1 cellular context compared by ENCODE assay signal in the genomic region with DNA sequence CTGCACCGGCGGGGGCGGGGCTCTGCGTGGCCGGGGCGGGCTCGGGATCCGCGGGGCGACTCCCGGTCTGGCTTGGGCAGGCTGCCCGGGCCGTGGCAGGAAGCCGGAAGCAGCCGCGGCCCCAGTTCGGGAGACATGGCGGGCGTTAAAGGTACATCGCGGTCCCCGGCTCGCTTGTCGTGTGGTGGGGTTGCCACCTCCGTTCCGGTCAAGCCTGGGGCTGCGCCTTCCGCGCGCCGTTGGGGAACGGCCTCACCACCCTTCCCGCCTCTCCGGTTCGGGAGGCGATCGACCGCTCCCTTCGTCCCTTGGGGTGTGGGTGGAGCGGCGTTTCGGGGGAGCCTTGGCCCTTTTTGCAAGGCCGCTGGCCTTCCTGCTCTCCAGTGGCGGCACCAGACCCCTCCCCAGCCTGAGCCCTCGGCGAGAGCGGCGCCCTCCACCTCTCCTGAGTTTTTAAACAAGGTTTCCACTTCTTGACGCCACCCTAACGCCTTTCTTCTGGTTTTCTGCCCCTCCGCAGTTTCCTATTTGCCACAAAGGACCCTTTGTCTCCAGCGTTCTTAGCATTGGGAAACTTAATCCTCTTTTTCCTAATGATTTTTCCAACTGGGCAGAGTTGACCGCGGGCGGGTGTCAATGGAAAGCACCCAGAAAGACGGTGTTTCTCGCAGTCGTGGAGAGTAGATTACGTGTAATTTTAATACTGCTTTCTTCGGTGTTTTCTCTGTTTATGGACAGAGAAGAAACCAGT.
TF ChIP-seq lines count a peak whose summit lies in the region.

A gene with protein sequence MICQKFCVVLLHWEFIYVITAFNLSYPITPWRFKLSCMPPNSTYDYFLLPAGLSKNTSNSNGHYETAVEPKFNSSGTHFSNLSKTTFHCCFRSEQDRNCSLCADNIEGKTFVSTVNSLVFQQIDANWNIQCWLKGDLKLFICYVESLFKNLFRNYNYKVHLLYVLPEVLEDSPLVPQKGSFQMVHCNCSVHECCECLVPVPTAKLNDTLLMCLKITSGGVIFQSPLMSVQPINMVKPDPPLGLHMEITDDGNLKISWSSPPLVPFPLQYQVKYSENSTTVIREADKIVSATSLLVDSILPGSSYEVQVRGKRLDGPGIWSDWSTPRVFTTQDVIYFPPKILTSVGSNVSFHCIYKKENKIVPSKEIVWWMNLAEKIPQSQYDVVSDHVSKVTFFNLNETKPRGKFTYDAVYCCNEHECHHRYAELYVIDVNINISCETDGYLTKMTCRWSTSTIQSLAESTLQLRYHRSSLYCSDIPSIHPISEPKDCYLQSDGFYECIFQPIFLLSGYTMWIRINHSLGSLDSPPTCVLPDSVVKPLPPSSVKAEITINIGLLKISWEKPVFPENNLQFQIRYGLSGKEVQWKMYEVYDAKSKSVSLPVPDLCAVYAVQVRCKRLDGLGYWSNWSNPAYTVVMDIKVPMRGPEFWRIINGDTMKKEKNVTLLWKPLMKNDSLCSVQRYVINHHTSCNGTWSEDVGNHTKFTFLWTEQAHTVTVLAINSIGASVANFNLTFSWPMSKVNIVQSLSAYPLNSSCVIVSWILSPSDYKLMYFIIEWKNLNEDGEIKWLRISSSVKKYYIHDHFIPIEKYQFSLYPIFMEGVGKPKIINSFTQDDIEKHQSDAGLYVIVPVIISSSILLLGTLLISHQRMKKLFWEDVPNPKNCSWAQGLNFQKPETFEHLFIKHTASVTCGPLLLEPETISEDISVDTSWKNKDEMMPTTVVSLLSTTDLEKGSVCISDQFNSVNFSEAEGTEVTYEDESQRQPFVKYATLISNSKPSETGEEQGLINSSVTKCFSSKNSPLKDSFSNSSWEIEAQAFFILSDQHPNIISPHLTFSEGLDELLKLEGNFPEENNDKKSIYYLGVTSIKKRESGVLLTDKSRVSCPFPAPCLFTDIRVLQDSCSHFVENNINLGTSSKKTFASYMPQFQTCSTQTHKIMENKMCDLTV (plus strand): TSS at position 79 of the 751 bp plus-strand sequence. CDS start 144,898 bp downstream, outside the sequence.
A gene with protein sequence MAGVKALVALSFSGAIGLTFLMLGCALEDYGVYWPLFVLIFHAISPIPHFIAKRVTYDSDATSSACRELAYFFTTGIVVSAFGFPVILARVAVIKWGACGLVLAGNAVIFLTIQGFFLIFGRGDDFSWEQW (plus strand): TSS at position 79 of the 751 bp plus-strand sequence. CDS start 57 bp downstream, at position 136.

TF ChIP-seq in HepG2, 621 proteins besides CTCF, POLR2A, EP300 and RAD21 (continued from another document and continues in another):
- TF ChIP-seq, protein P1, sequence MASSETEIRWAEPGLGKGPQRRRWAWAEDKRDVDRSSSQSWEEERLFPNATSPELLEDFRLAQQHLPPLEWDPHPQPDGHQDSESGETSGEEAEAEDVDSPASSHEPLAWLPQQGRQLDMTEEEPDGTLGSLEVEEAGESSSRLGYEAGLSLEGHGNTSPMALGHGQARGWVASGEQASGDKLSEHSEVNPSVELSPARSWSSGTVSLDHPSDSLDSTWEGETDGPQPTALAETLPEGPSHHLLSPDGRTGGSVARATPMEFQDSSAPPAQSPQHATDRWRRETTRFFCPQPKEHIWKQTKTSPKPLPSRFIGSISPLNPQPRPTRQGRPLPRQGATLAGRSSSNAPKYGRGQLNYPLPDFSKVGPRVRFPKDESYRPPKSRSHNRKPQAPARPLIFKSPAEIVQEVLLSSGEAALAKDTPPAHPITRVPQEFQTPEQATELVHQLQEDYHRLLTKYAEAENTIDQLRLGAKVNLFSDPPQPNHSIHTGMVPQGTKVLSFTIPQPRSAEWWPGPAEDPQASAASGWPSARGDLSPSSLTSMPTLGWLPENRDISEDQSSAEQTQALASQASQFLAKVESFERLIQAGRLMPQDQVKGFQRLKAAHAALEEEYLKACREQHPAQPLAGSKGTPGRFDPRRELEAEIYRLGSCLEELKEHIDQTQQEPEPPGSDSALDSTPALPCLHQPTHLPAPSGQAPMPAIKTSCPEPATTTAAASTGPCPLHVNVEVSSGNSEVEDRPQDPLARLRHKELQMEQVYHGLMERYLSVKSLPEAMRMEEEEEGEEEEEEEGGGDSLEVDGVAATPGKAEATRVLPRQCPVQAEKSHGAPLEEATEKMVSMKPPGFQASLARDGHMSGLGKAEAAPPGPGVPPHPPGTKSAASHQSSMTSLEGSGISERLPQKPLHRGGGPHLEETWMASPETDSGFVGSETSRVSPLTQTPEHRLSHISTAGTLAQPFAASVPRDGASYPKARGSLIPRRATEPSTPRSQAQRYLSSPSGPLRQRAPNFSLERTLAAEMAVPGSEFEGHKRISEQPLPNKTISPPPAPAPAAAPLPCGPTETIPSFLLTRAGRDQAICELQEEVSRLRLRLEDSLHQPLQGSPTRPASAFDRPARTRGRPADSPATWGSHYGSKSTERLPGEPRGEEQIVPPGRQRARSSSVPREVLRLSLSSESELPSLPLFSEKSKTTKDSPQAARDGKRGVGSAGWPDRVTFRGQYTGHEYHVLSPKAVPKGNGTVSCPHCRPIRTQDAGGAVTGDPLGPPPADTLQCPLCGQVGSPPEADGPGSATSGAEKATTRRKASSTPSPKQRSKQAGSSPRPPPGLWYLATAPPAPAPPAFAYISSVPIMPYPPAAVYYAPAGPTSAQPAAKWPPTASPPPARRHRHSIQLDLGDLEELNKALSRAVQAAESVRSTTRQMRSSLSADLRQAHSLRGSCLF (CRISPR knock-in tag; IDR thresholded peaks at IDR 0.05; ENCODE audit: borderline replicate concordance), result 0 out of 2 replicates have a peak, but pooled peaks have one; percentile 53
- TF ChIP-seq DNMT3B (CRISPR knock-in tag; conservative IDR thresholded peaks at IDR 0.05), result no peak
- peak; percentile 60; the same call in 1 of the 2 replicates for TF ChIP-seq CCDC6 (CRISPR knock-in tag; IDR thresholded peaks at IDR 0.05)
- peak; percentile 82 for TF ChIP-seq POGZ (CRISPR knock-in tag; IDR thresholded peaks at IDR 0.05)
- TF ChIP-seq, protein P2, sequence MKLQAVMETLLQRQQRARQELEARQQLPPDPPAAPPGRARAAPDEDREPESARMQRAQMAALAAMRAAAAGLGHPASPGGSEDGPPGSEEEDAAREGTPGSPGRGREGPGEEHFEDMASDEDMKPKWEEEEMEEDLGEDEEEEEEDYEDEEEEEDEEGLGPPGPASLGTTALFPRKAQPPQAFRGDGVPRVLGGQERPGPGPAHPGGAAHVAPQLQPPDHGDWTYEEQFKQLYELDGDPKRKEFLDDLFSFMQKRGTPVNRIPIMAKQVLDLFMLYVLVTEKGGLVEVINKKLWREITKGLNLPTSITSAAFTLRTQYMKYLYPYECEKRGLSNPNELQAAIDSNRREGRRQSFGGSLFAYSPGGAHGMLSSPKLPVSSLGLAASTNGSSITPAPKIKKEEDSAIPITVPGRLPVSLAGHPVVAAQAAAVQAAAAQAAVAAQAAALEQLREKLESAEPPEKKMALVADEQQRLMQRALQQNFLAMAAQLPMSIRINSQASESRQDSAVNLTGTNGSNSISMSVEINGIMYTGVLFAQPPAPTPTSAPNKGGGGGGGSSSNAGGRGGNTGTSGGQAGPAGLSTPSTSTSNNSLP (IDR thresholded peaks at IDR 0.05; ENCODE audit: low read depth, low read length), result no peak
- TF ChIP-seq FOXM1 (CRISPR knock-in tag; IDR thresholded peaks at IDR 0.05), result no peak
- peak; percentile 88 for TF ChIP-seq AHR (CRISPR knock-in tag; IDR thresholded peaks at IDR 0.05)
- TF ChIP-seq IKZF4 (CRISPR knock-in tag; IDR thresholded peaks at IDR 0.05; ENCODE audit: borderline replicate concordance, low read depth, not compliant biosample characterization), result peak; percentile 34
- TF ChIP-seq, protein P3, sequence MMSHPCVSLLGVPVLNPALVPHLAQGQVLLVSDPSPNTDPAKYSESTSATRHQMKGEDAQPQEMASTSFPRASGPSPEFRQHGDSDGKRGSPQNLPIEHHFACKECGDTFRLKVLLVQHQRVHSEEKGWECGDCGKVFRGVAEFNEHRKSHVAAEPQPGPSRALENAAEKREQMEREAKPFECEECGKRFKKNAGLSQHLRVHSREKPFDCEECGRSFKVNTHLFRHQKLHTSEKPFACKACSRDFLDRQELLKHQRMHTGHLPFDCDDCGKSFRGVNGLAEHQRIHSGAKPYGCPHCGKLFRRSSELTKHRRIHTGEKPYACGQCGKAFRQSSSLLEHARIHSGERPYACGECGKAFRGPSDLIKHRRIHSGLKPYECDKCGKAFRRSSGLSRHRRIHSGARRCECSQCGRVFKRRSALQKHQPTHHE (CRISPR knock-in tag; IDR thresholded peaks at IDR 0.05; ENCODE audit: borderline replicate concordance), result peak; percentile 61; the same call in 1 of the 2 replicates
- TF ChIP-seq ZNF709 (CRISPR knock-in tag; IDR thresholded peaks at IDR 0.05), result no peak
- TF ChIP-seq, protein P4, sequence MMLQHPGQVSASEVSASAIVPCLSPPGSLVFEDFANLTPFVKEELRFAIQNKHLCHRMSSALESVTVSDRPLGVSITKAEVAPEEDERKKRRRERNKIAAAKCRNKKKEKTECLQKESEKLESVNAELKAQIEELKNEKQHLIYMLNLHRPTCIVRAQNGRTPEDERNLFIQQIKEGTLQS (CRISPR knock-in tag; IDR thresholded peaks at IDR 0.05), result 0 out of 2 replicates have a peak, but pooled peaks have one; percentile 43
- TF ChIP-seq, protein P5, sequence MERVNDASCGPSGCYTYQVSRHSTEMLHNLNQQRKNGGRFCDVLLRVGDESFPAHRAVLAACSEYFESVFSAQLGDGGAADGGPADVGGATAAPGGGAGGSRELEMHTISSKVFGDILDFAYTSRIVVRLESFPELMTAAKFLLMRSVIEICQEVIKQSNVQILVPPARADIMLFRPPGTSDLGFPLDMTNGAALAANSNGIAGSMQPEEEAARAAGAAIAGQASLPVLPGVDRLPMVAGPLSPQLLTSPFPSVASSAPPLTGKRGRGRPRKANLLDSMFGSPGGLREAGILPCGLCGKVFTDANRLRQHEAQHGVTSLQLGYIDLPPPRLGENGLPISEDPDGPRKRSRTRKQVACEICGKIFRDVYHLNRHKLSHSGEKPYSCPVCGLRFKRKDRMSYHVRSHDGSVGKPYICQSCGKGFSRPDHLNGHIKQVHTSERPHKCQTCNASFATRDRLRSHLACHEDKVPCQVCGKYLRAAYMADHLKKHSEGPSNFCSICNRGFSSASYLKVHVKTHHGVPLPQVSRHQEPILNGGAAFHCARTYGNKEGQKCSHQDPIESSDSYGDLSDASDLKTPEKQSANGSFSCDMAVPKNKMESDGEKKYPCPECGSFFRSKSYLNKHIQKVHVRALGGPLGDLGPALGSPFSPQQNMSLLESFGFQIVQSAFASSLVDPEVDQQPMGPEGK (CRISPR knock-in tag; IDR thresholded peaks at IDR 0.05), result peak; percentile 50
- peak; percentile 28; the same call in 1 of the 2 replicates for TF ChIP-seq FOXK1 (CRISPR knock-in tag; IDR thresholded peaks at IDR 0.05; ENCODE audit: borderline replicate concordance, low read depth)
- no peak for TF ChIP-seq ZNF850 (CRISPR knock-in tag; conservative IDR thresholded peaks at IDR 0.05)
- TF ChIP-seq ZNF776 (CRISPR knock-in tag; IDR thresholded peaks at IDR 0.05), result no peak; the same call in 1 of the 2 replicates
- TF ChIP-seq RELA (CRISPR knock-in tag; IDR thresholded peaks at IDR 0.05), result no peak
- TF ChIP-seq MED8 (CRISPR knock-in tag; IDR thresholded peaks at IDR 0.05; ENCODE audit: insufficient replicate concordance), result no peak
- TF ChIP-seq, protein P6, sequence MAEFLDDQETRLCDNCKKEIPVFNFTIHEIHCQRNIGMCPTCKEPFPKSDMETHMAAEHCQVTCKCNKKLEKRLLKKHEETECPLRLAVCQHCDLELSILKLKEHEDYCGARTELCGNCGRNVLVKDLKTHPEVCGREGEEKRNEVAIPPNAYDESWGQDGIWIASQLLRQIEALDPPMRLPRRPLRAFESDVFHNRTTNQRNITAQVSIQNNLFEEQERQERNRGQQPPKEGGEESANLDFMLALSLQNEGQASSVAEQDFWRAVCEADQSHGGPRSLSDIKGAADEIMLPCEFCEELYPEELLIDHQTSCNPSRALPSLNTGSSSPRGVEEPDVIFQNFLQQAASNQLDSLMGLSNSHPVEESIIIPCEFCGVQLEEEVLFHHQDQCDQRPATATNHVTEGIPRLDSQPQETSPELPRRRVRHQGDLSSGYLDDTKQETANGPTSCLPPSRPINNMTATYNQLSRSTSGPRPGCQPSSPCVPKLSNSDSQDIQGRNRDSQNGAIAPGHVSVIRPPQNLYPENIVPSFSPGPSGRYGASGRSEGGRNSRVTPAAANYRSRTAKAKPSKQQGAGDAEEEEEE (CRISPR knock-in tag; IDR thresholded peaks at IDR 0.05; ENCODE audit: borderline replicate concordance), result no peak
- peak; percentile 79 for TF ChIP-seq PHF20 (CRISPR knock-in tag; IDR thresholded peaks at IDR 0.05)
- no peak for TF ChIP-seq ZNF20 (CRISPR knock-in tag; IDR thresholded peaks at IDR 0.05)
- TF ChIP-seq ZNF883 (CRISPR knock-in tag; IDR thresholded peaks at IDR 0.05; ENCODE audit: not compliant biosample characterization), result peak; percentile 65
- 0 out of 2 replicates have a peak, but pooled peaks have one; percentile 40 for TF ChIP-seq SIN3A (IDR thresholded peaks at IDR 0.05; ENCODE audit: borderline replicate concordance, low read depth, low read length)
- peak in 1 of 2 experiments; percentile 72; a peak in 2 of 4 replicates for TF ChIP-seq KLF16 (CRISPR knock-in tag; IDR thresholded peaks at IDR 0.05)
- TF ChIP-seq, protein P7, sequence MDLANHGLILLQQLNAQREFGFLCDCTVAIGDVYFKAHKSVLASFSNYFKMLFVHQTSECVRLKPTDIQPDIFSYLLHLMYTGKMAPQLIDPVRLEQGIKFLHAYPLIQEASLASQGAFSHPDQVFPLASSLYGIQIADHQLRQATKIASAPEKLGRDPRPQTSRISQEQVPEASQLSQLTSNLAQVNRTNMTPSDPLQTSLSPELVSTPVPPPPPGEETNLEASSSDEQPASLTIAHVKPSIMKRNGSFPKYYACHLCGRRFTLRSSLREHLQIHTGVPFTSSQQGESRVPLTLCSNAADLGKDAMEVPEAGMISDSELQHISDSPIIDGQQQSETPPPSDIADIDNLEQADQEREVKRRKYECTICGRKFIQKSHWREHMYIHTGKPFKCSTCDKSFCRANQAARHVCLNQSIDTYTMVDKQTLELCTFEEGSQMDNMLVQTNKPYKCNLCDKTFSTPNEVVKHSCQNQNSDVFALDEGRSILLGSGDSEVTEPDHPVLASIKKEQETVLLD (CRISPR knock-in tag; IDR thresholded peaks at IDR 0.05; ENCODE audit: low read depth), result peak; percentile 100
- TF ChIP-seq TEAD2 (CRISPR knock-in tag; IDR thresholded peaks at IDR 0.05), result no peak
- TF ChIP-seq SALL1 (CRISPR knock-in tag; IDR thresholded peaks at IDR 0.05), result peak; percentile 78
- no peak for TF ChIP-seq TBL1XR1 (IDR thresholded peaks at IDR 0.05; ENCODE audit: borderline replicate concordance, low read length, partially characterized antibody)
- TF ChIP-seq ZNF788 (CRISPR knock-in tag; IDR thresholded peaks at IDR 0.05; ENCODE audit: borderline replicate concordance), result peak; percentile 89; the same call in 1 of the 2 replicates
- TF ChIP-seq ZNF501 (CRISPR knock-in tag; IDR thresholded peaks at IDR 0.05), result no peak
- TF ChIP-seq CHCHD3 (CRISPR knock-in tag; IDR thresholded peaks at IDR 0.05), result 0 out of 2 replicates have a peak, but pooled peaks have one; percentile 53
- peak; percentile 31; the same call in 1 of the 2 replicates for TF ChIP-seq MEF2D (CRISPR knock-in tag; IDR thresholded peaks at IDR 0.05)
- no peak for TF ChIP-seq PHB2 (IDR thresholded peaks at IDR 0.05; ENCODE audit: partially characterized antibody)
- peak; percentile 47; the same call in 1 of the 2 replicates for TF ChIP-seq MXD4 (CRISPR knock-in tag; IDR thresholded peaks at IDR 0.05)
- TF ChIP-seq, protein P8, sequence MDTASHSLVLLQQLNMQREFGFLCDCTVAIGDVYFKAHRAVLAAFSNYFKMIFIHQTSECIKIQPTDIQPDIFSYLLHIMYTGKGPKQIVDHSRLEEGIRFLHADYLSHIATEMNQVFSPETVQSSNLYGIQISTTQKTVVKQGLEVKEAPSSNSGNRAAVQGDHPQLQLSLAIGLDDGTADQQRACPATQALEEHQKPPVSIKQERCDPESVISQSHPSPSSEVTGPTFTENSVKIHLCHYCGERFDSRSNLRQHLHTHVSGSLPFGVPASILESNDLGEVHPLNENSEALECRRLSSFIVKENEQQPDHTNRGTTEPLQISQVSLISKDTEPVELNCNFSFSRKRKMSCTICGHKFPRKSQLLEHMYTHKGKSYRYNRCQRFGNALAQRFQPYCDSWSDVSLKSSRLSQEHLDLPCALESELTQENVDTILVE (CRISPR knock-in tag; IDR thresholded peaks at IDR 0.05), result peak; percentile 99
- TF ChIP-seq ZNF549 (CRISPR knock-in tag; IDR thresholded peaks at IDR 0.05), result no peak
